ENCODE assay signal across 1 cellular context in genomic region chr19:11597202-11598102, GRCh38.
TF ChIP-seq lines count a peak whose summit lies in the region.

TSS of gene ZNF627 (plus strand) at chr19:11597483. CDS start at chr19:11597628, 145 bp downstream.

TF ChIP-seq in K562, 482 proteins besides CTCF, POLR2A, EP300 and RAD21 (continued from another document and continues in another):
- TF ChIP-seq CHD7 (IDR thresholded peaks at IDR 0.05; ENCODE audit: low read depth, low read length) (no peak), STAT5B (CRISPR knock-in tag; IDR thresholded peaks at IDR 0.05) (no peak), E2F6 (IDR thresholded peaks at IDR 0.05; ENCODE audit: borderline replicate concordance in 1 of 2, extremely low read depth in 1 of 2, insufficient read depth in 1 of 2, insufficient read length in 1 of 2, low read depth in 1 of 2, low read length in 1 of 2, poor library complexity in 1 of 2, severe bottlenecking in 1 of 2) (peak in 1 of 2 experiments; percentile 58), PURB (CRISPR knock-in tag; IDR thresholded peaks at IDR 0.05; ENCODE audit: low read depth) (no peak), JUNB (CRISPR knock-in tag; conservative IDR thresholded peaks at IDR 0.05) (no peak; the same call in 1 of the 2 replicates), POLR2B (IDR thresholded peaks at IDR 0.05; ENCODE audit: low read depth, partially characterized antibody) (peak; percentile 98), ZNF324 (CRISPR knock-in tag; IDR thresholded peaks at IDR 0.05) (no peak; the same call in 1 of the 2 replicates), SNRNP70 (optimal IDR thresholded peaks at IDR 0.05; ENCODE audit: low read depth, low read length) (no peak), THAP7 (CRISPR knock-in tag; IDR thresholded peaks at IDR 0.05) (no peak), NCOA2 (IDR thresholded peaks at IDR 0.05; ENCODE audit: partially characterized antibody in 2 of 2) (no peak), PKNOX1 (IDR thresholded peaks at IDR 0.05) (peak; percentile 99), ZNF512 (tag; IDR thresholded peaks at IDR 0.05) (no peak), NKRF (IDR thresholded peaks at IDR 0.05; ENCODE audit: borderline replicate concordance) (peak; percentile 49), ZNF707 (CRISPR knock-in tag; conservative IDR thresholded peaks at IDR 0.05) (no peak), THRAP3 (IDR thresholded peaks at IDR 0.05; ENCODE audit: borderline replicate concordance) (no peak), KDM4B (IDR thresholded peaks at IDR 0.05; ENCODE audit: borderline replicate concordance in 2 of 2, low read depth in 1 of 2) (no peak), BCLAF1 (IDR thresholded peaks at IDR 0.05; ENCODE audit: borderline replicate concordance in 1 of 2, control insufficient read depth in 1 of 2, low read depth in 2 of 2, low read length in 1 of 2) (no peak), ZNF311 (CRISPR knock-in tag; IDR thresholded peaks at IDR 0.05) (0 out of 2 replicates have a peak, but pooled peaks have one; percentile 32), ZNF121 (CRISPR knock-in tag; conservative IDR thresholded peaks at IDR 0.05) (no peak), NRF1 (conservative IDR thresholded peaks at IDR 0.05 in 1 of 2, IDR thresholded peaks at IDR 0.05 in 1 of 2) (peak; percentile 89 to 91), CREB1 (IDR thresholded peaks at IDR 0.05) (peak; percentile 72), CREB1 (CRISPR knock-in tag; IDR thresholded peaks at IDR 0.05) (peak; percentile 78), ETS1 (conservative IDR thresholded peaks at IDR 0.05; ENCODE audit: control insufficient read depth, low read depth, low read length) (peak; percentile 62), SFPQ (IDR thresholded peaks at IDR 0.05; ENCODE audit: low read depth, low read length) (no peak), ZNF24 (IDR thresholded peaks at IDR 0.05) (peak; percentile 63; the same call in 1 of the 2 replicates), SMAD1 (IDR thresholded peaks at IDR 0.05; ENCODE audit: low read depth, low read length, partially characterized antibody) (peak; percentile 57), ZFP1 (CRISPR knock-in tag; IDR thresholded peaks at IDR 0.05) (peak; percentile 19; the same call in 1 of the 2 replicates), PRPF4 (IDR thresholded peaks at IDR 0.05; ENCODE audit: insufficient read depth, low read depth, low read length, poor library complexity, severe bottlenecking) (peak; percentile 58), POLR2AphosphoS2 (IDR thresholded peaks at IDR 0.05; ENCODE audit: low read length) (peak; percentile 71; the same call in 1 of the 2 replicates), HNRNPK (IDR thresholded peaks at IDR 0.05; ENCODE audit: low read depth, low read length, poor library complexity, severe bottlenecking) (no peak)
